9 cellular contexts compared by ENCODE assay signal in genomic region chr10:100745882-100746412, GRCh38. TPM values are rescaled to one million over a fixed set of nuclear protein-coding genes. Genes with fewer than 3 reads are reported as not detected.
DNase-seq lines count a peak whose midpoint lies in the region; ATAC-seq and TF ChIP-seq lines count a peak whose summit lies in the region.
"Had no signal": no experiment of that assay in that cellular context is flagged by ENCODE, and none has a peak within 500 bp of the region (broad histone marks: within the 10 kb centered on the region; RNA-seq: fewer than 3 reads in every experiment).

No MANE protein-coding gene starts in this region.

- H3K4me3 Mint-ChIP-seq in naive B cell, result peak overlapping the region; percentile 22 to 82 (median 80)

- intact Hi-C loops in ascending aorta (cut with DNase I), result no loop called here

- H3K4me3 ChIP-seq in ascending aorta, result peak overlapping the region; percentile 47 to 60
- no peak overlapping the region for H3K4me3 ChIP-seq in effector memory CD4-positive, alpha-beta T cell (ENCODE audit: insufficient read depth, low read depth, low read length, poor library complexity, severe bottlenecking)

- H3K36me3 ChIP-seq in ascending aorta, result no peaks in the 10 kb centered on the region
- no peaks in the 10 kb centered on the region for H3K36me3 ChIP-seq in effector memory CD4-positive, alpha-beta T cell (ENCODE audit: control insufficient read depth, insufficient read depth, low read length)

- no peak for ATAC-seq in naive B cell (ENCODE audit: low read depth in 2 of 2)
- no peak for ATAC-seq in left lobe of liver

- in situ Hi-C loops in ACHN (cut with HindIII; ENCODE audit: low pct_ligation_motif_present, low pct_unique_long_range_greater_than_20kb, low sequenced_read_pairs), result no loop called here

- H3K27ac Mint-ChIP-seq in naive B cell, result peak overlapping the region in 4 of 6 donors; percentile 7 to 82 (median 46)

- DNase-seq in ACHN (peak; percentile 44), GM10266 (ENCODE audit: extremely low spot score) (peak; percentile 22), ascending aorta (ENCODE audit: low spot score in 2 of 2) (no peak), naive B cell (no peak), NOMO-1 treated with dmso at 0.1 percent for 144 hours (lab: John Stamatoyannopoulos, UW; ENCODE audit: unreplicated experiment) (no peak), left lobe of liver (ENCODE audit: low spot score) (no peak), NAMALWA (ENCODE audit: low spot score) (no peak)
- no peak for DNase-seq in effector memory CD4-positive, alpha-beta T cell
- DNase-seq: dermis blood vessel endothelial cell had no signal

- peaks cover 50 to 66% (median 61%) of the 10 kb centered on the region in 3 donors for H3K4me1 Mint-ChIP-seq in naive B cell

- peaks cover 5 to 15% of the 10 kb centered on the region in 2 donors for H3K36me3 Mint-ChIP-seq in naive B cell

- peaks cover 66 to 88% (median 81%) of the 10 kb centered on the region in 3 donors for H3K27me3 Mint-ChIP-seq in naive B cell

- peaks cover 16 to 54% of the 10 kb centered on the region in 2 donors for H3K4me1 ChIP-seq in ascending aorta
- H3K4me1 ChIP-seq in effector memory CD4-positive, alpha-beta T cell (ENCODE audit: control insufficient read depth, insufficient read depth, low read length, poor library complexity, severe bottlenecking), result peaks cover 52% of the 10 kb centered on the region

- H3K27me3 ChIP-seq in ascending aorta, result peaks cover 67% of the 10 kb centered on the region
- peaks cover 75% of the 10 kb centered on the region for H3K27me3 ChIP-seq in effector memory CD4-positive, alpha-beta T cell (replicated peaks; ENCODE audit: control insufficient read depth, insufficient read depth, low read length, poor library complexity, severe bottlenecking)

- no peaks in the 10 kb centered on the region for H3K9me3 ChIP-seq in ascending aorta
- H3K9me3 ChIP-seq in effector memory CD4-positive, alpha-beta T cell (ENCODE audit: control insufficient read depth, low read length), result no peaks in the 10 kb centered on the region

- TF ChIP-seq CTCF in GM10266 (IDR thresholded peaks at IDR 0.05; ENCODE audit: control insufficient read depth, insufficient read depth, low read depth, missing control alignments), result no peak
- TF ChIP-seq CTCF in ascending aorta (IDR thresholded peaks at IDR 0.05), result no peak

- H3K9me3 Mint-ChIP-seq in naive B cell, result peaks cover 0 to 7% (median 0%) of the 10 kb centered on the region in 7 donors

- no peak overlapping the region for H3K27ac ChIP-seq in ascending aorta
- H3K27ac ChIP-seq in effector memory CD4-positive, alpha-beta T cell (ENCODE audit: insufficient read depth, low read length, poor library complexity, severe bottlenecking), result no peak overlapping the region

RNA-seq across cellular contexts. Expression of gene PAX2, which starts 0.6 kb away (rescaled TPM):
- total RNA-seq in ascending aorta (not detected), left lobe of liver (0.18 TPM)
- polyA plus RNA-seq in naive B cell (ENCODE audit: low read depth in 6 of 6), result not detected

Comparison
In these comparisons a context has a peak if more than half of its experiments do, and no peak if none do; other contexts are left out.
1. DNase-seq: peak in ACHN (single experiment) and GM10266 (single experiment); none in ascending aorta (0 of 2), naive B cell (single experiment), NOMO-1 treated with dmso at 0.1 percent for 144 hours (single experiment), effector memory CD4-positive, alpha-beta T cell (0 of 3), left lobe of liver (single experiment) and NAMALWA (single experiment).